12 cellular contexts compared by ENCODE assay signal in the genomic region with DNA sequence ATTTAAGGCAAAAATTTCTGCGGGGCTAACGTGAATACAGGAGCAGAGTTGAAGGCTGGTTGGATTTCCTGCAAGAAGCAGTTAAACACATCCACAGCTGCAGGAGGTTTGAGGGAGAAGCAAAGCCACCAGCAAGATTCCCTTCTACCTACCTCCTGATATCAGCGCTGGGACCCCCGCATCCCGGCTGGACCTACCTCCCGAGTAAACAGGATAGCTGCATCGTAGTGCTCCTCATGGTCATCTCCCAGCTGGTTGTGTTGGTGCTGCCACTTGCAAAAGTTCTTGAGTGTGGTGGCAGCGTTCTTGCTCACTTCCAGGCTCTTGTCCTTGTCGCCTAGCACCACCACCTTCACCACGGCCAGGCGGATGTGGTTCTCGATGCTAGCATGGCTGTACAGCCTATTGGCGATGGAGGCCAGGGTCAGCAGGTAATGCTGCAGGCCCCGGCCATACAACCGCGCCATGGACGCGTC. TPM values are rescaled to one million over a fixed set of nuclear protein-coding genes. Genes with fewer than 3 reads are reported as not detected.
DNase-seq lines count a peak whose midpoint lies in the region; ATAC-seq and TF ChIP-seq lines count a peak whose summit lies in the region.
"Had no signal": no experiment of that assay in that cellular context is flagged by ENCODE, and none has a peak within 500 bp of the region (broad histone marks: within the 10 kb centered on the region; RNA-seq: fewer than 3 reads in every experiment).

No MANE protein-coding gene starts in this region.

- intact Hi-C loops in heart left ventricle (cut with DNase I), result loop anchor here in 5 of 10 donors (5.0 to 10.0 kb wide), 5 partner anchors 200 to 600 kb away; no protein-coding TSS in a partner anchor
- intact Hi-C loops in Right ventricle myocardium inferior (cut with DNase I), result loop anchor here (10.0 kb wide), 1 partner anchor 140 kb away; no protein-coding TSS in a partner anchor

- no peaks in the 10 kb centered on the region for H4K20me1 ChIP-seq in osteoblast (ENCODE audit: insufficient read depth, low read length)

- DNase-seq in heart left ventricle, result no peak
- no peak for DNase-seq in Right ventricle myocardium inferior (ENCODE audit: missing footprints)
- no peak for DNase-seq in fibroblast of the aortic adventitia (ENCODE audit: low read depth)
- DNase-seq in osteoblast (ENCODE audit: insufficient read length, low spot score, missing footprints), result peak; percentile 60
- DNase-seq in activated T-cell treated with anti-CD3 and anti-CD28 coated beads, Interleukin-2, amount 50 U/mL, for 72 hours, result no peak
- no peak for DNase-seq in HuH-7.5 (ENCODE audit: low spot score)
- DNase-seq in dedifferentiated amniotic fluid mesenchymal stem cell (ENCODE audit: extremely low spot score), result no peak
- DNase-seq: activated CD4-positive, alpha-beta memory T cell treated with anti-CD3 and anti-CD28 coated beads, Interleukin-2, amount 10 ng/mL, durations not matched to agents 7 days and 5 days; GF-D8; stimulated activated CD8-positive, alpha-beta memory T cell treated with anti-CD3 and anti-CD28 coated beads, Interleukin-4, amount 100 ng/mL, for 48 hours had no signal

- WGBS in heart left ventricle, 4 donors, result 50 to 66% (median 54%) methylated on average over 6 to 18 of the region's 18 CpGs
- 24% methylated on average over 18 of the region's 18 CpGs for WGBS in urinary bladder

- no peak overlapping the region for H3K27ac Mint-ChIP-seq in activated T-cell treated with anti-CD3 and anti-CD28 coated beads, Interleukin-2, amount 50 U/mL, for 72 hours
- H3K27ac Mint-ChIP-seq: activated CD4-positive, alpha-beta memory T cell treated with anti-CD3 and anti-CD28 coated beads, Interleukin-2, amount 10 ng/mL, durations not matched to agents 7 days and 5 days had no signal

- peaks cover 0 to 54% (median 7%) of the 10 kb centered on the region in 9 donors for H3K27me3 ChIP-seq in heart left ventricle
- H3K27me3 ChIP-seq in osteoblast (ENCODE audit: insufficient read depth, low read length), result no peaks in the 10 kb centered on the region

- no peak for TF ChIP-seq POLR2A in heart left ventricle (IDR thresholded peaks at IDR 0.05)

- H3K4me1 ChIP-seq in heart left ventricle (peaks cover 0 to 30% (median 11%) of the 10 kb centered on the region in 12 donors), osteoblast (ENCODE audit: insufficient read depth, low read length) (peaks cover 37% of the 10 kb centered on the region), urinary bladder (ENCODE audit: insufficient read depth) (no peaks in the 10 kb centered on the region)

- peaks cover 57% of the 10 kb centered on the region for H3K27me3 Mint-ChIP-seq in activated T-cell treated with anti-CD3 and anti-CD28 coated beads, Interleukin-2, amount 50 U/mL, for 72 hours (ENCODE audit: low read depth)

- H3K36me3 ChIP-seq in heart left ventricle (no peaks in the 10 kb centered on the region), osteoblast (ENCODE audit: insufficient read depth, low read length) (peaks cover 4% of the 10 kb centered on the region), urinary bladder (ENCODE audit: insufficient read depth) (no peaks in the 10 kb centered on the region)

- H3K4me1 Mint-ChIP-seq in activated T-cell treated with anti-CD3 and anti-CD28 coated beads, Interleukin-2, amount 50 U/mL, for 72 hours (ENCODE audit: low read depth), result peaks cover 5% of the 10 kb centered on the region
- H3K4me1 Mint-ChIP-seq: activated CD4-positive, alpha-beta memory T cell treated with anti-CD3 and anti-CD28 coated beads, Interleukin-2, amount 10 ng/mL, durations not matched to agents 7 days and 5 days had no signal

- peak overlapping the region; percentile 84 for H3K4me2 ChIP-seq in osteoblast (ENCODE audit: insufficient read depth, low read length)

- no peaks in the 10 kb centered on the region for H3K9me3 Mint-ChIP-seq in activated T-cell treated with anti-CD3 and anti-CD28 coated beads, Interleukin-2, amount 50 U/mL, for 72 hours
- H3K9me3 Mint-ChIP-seq: activated CD4-positive, alpha-beta memory T cell treated with anti-CD3 and anti-CD28 coated beads, Interleukin-2, amount 10 ng/mL, durations not matched to agents 7 days and 5 days had no signal

- peak overlapping the region; percentile 0 to 82 (median 67) for H3K27ac ChIP-seq in heart left ventricle
- peak overlapping the region; percentile 86 for H3K27ac ChIP-seq in osteoblast (ENCODE audit: low read depth, low read length)
- H3K27ac ChIP-seq in urinary bladder (ENCODE audit: low read depth), result peak overlapping the region; percentile 73
- H3K27ac ChIP-seq: SK-N-MC had no signal

- peaks cover 27% of the 10 kb centered on the region for H3K79me2 ChIP-seq in osteoblast (ENCODE audit: insufficient read depth, low read length)

- H3K4me3 Mint-ChIP-seq in activated T-cell treated with anti-CD3 and anti-CD28 coated beads, Interleukin-2, amount 50 U/mL, for 72 hours, result no peak overlapping the region
- H3K4me3 Mint-ChIP-seq: activated CD4-positive, alpha-beta memory T cell treated with anti-CD3 and anti-CD28 coated beads, Interleukin-2, amount 10 ng/mL, durations not matched to agents 7 days and 5 days had no signal

- H3K9me3 ChIP-seq in heart left ventricle, result no peaks in the 10 kb centered on the region
- no peaks in the 10 kb centered on the region for H3K9me3 ChIP-seq in osteoblast (ENCODE audit: low read depth, low read length)

- H3K36me3 Mint-ChIP-seq in activated T-cell treated with anti-CD3 and anti-CD28 coated beads, Interleukin-2, amount 50 U/mL, for 72 hours (ENCODE audit: insufficient read depth in 2 of 2), result no peaks in the 10 kb centered on the region

- H3K4me3 ChIP-seq in heart left ventricle (peak overlapping the region; percentile 35 to 74 (median 64)), fibroblast of the aortic adventitia (ENCODE audit: low read depth, low read length) (peak overlapping the region; percentile 76), osteoblast (ENCODE audit: insufficient read depth, low read length) (peak overlapping the region; percentile 82), urinary bladder (ENCODE audit: low read depth, low read length) (peak overlapping the region; percentile 51)
- H3K4me3 ChIP-seq: SK-N-MC had no signal

- peak overlapping the region; percentile 71 for H2AFZ ChIP-seq in osteoblast (ENCODE audit: low read length)

- ATAC-seq in heart left ventricle (no peak), Right ventricle myocardium inferior (no peak)
- no peak for ATAC-seq in activated T-cell treated with anti-CD3 and anti-CD28 coated beads, Interleukin-2, amount 50 U/mL, for 72 hours (replicated peaks in 1 of 2)

- TF ChIP-seq CTCF in heart left ventricle (IDR thresholded peaks at IDR 0.05) (peak in 1 of 12 donors; percentile 26), fibroblast of the aortic adventitia (IDR thresholded peaks at IDR 0.05; ENCODE audit: insufficient read depth, low read length) (no peak), osteoblast (IDR thresholded peaks at IDR 0.05; ENCODE audit: extremely low read depth, low read depth, low read length) (no peak)

RNA-seq across cellular contexts. Expression of gene ADAMTS5, which starts 1.8 kb away (rescaled TPM):
- 10 to 100 TPM in 3 of 9 donors, 1 to 10 TPM in 5, under 1 TPM in 1; 0.98 to 22.7 (median 3.6) TPM for total RNA-seq in heart left ventricle
- 1 to 10 TPM; 1.3 to 2.7 TPM for polyA plus RNA-seq in heart left ventricle
- total RNA-seq in Right ventricle myocardium inferior, result 3.6 TPM
- 4.6 and 24.0 TPM in 2 replicates for total RNA-seq in fibroblast of the aortic adventitia (ENCODE audit: low replicate concordance)
- total RNA-seq in osteoblast, result 38.9 and 39.1 TPM in 2 replicates
- 59.2 TPM for total RNA-seq in urinary bladder
- 8.7 TPM for polyA plus RNA-seq in urinary bladder
- total RNA-seq in activated T-cell treated with anti-CD3 and anti-CD28 coated beads, Interleukin-2, amount 50 U/mL, for 72 hours, result not detected
- total RNA-seq: activated CD4-positive, alpha-beta memory T cell treated with anti-CD3 and anti-CD28 coated beads, Interleukin-2, amount 10 ng/mL, durations not matched to agents 7 days and 5 days had no signal
